1 cellular context compared by ENCODE assay signal in genomic region chr15:74193905-74194304, GRCh38.
TF ChIP-seq lines count a peak whose summit lies in the region.

No MANE protein-coding gene starts in this region.

TF ChIP-seq in SK-N-SH, 30 proteins besides CTCF, POLR2A, EP300 and RAD21 (continued from another document):
- TF ChIP-seq IRF3 (IDR thresholded peaks at IDR 0.05; ENCODE audit: low read depth, low read length) (no peak), TEAD4 (IDR thresholded peaks at IDR 0.05; ENCODE audit: borderline replicate concordance, insufficient read depth) (no peak), MXI1 (IDR thresholded peaks at IDR 0.05; ENCODE audit: low read depth, low read length) (no peak), YY1 (IDR thresholded peaks at IDR 0.05; ENCODE audit: low read depth) (no peak), MAX (IDR thresholded peaks at IDR 0.05; ENCODE audit: low read depth) (no peak), FOXJ3 (CRISPR knock-in tag; IDR thresholded peaks at IDR 0.05) (no peak), MEF2A (IDR thresholded peaks at IDR 0.05; ENCODE audit: borderline replicate concordance, low read depth) (no peak)
